In the genomic region with DNA sequence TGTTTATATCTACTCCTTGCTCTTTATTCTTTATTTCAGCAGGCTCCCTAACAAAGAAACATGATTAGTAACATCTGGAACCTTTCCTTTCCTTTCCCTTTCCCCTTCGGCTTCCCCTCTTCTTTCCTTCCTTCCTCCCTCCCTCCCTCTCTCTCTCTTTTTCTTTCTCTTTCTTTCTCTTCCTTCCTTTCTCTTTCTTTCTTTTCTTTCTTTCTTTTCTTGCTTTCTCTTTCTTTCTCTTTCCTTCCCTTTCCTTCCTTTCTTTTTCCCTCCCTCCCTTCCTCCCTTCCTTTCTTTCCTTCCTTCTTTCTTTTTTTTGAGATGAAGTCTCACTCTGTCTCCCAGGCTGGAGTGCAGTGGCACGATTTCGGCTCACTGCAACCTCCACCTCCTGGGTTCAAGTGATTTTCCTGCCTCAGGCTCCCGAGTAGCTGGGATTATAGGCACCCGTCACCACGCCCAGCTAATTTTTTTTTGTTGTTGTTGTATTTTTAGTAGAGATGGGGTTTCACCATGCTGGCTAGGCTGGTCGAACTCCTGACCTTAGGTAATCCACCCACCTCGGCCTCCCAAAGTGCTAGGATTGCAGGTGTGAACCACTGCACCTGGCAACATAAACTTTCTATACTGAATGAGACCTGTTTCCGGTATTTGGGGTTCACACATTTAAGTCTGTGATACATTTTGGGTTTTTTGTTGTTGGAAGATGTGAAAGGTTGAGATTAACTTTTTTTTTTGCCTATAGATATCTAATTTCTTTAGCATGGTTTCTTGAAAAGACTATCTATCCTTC, we compare ENCODE assay signal across 8 cellular contexts. TPM values are rescaled to one million over a fixed set of nuclear protein-coding genes. Genes with fewer than 3 reads are reported as not detected.
DNase-seq lines count a peak whose midpoint lies in the region; ATAC-seq, FAIRE-seq and TF ChIP-seq lines count a peak whose summit lies in the region.
"Not testable (repeated sequence)": the region's sequence is repeated elsewhere in the genome, so short reads cannot be mapped to it uniquely, and the experiment has no call there.

No MANE protein-coding gene starts in this region.

- not testable (repeated sequence) for H3K36me3 ChIP-seq in DND-41 (ENCODE audit: insufficient read depth, low read length); Loucy (ENCODE audit: insufficient read depth, low read length); neural progenitor cell; uterus

- intact Hi-C loops in uterus (cut with DNase I; ENCODE audit: low total_unique reads) = not testable (repeated sequence)

- ATAC-seq in DND-41 (ENCODE audit: insufficient read depth, low read depth); activated T-cell treated with anti-CD3 and anti-CD28 coated beads, Interleukin-2, amount 50 U/mL, for 72 hours (replicated peaks in 1 of 2): not testable (repeated sequence)
- peak; percentile 36 for ATAC-seq in central memory CD8-positive, alpha-beta T cell (replicated peaks; ENCODE audit: extremely low read depth, poor library complexity, severe bottlenecking)

- peak; percentile 81 for FAIRE-seq in islet of Langerhans (lab: Jason Lieb, UNC)

- H4K20me1 ChIP-seq in DND-41 (ENCODE audit: insufficient read depth, low read length); Loucy (ENCODE audit: insufficient read depth, low read length, poor library complexity, severe bottlenecking); neural progenitor cell (ENCODE audit: low read depth): not testable (repeated sequence)

- H2AFZ ChIP-seq in DND-41 (ENCODE audit: low read depth, low read length); Loucy (ENCODE audit: low read length); neural progenitor cell (replicated peaks): not testable (repeated sequence)

- not testable (repeated sequence) for H3K27ac ChIP-seq in DND-41 (ENCODE audit: low read length); neural progenitor cell
- H3K27ac ChIP-seq in uterus = peak overlapping the region; percentile 89 to 92

- peaks cover 15% of the 10 kb centered on the region for H3K4me1 Mint-ChIP-seq in T-helper 1 cell treated with Interleukin-12 subunit alpha and Interleukin-12 subunit beta and Interleukin-4 antibody, amounts not matched to agents 30 μg/mL and 1 μg/mL, for 36 hours (ENCODE audit: low read depth)
- H3K4me1 Mint-ChIP-seq in activated T-cell treated with anti-CD3 and anti-CD28 coated beads, Interleukin-2, amount 50 U/mL, for 72 hours (ENCODE audit: low read depth) = peaks cover 26% of the 10 kb centered on the region
- peaks cover 27% of the 10 kb centered on the region for H3K4me1 Mint-ChIP-seq in central memory CD8-positive, alpha-beta T cell
- H3K4me1 Mint-ChIP-seq in neural progenitor cell = peaks cover 18% of the 10 kb centered on the region

- H3K9me3 ChIP-seq in DND-41 (ENCODE audit: insufficient read depth, low read length, severe bottlenecking); Loucy (ENCODE audit: insufficient read depth, low read depth, low read length); neural progenitor cell (ENCODE audit: low read depth); uterus: not testable (repeated sequence)

- H3K4me1 ChIP-seq in DND-41 (ENCODE audit: insufficient read depth, low read length) = peaks cover 25% of the 10 kb centered on the region
- not testable (repeated sequence) for H3K4me1 ChIP-seq in Loucy (ENCODE audit: insufficient read depth, low read length, poor library complexity, severe bottlenecking); neural progenitor cell; uterus

- H3K9me3 Mint-ChIP-seq in T-helper 1 cell treated with Interleukin-12 subunit alpha and Interleukin-12 subunit beta and Interleukin-4 antibody, amounts not matched to agents 30 μg/mL and 1 μg/mL, for 36 hours; activated T-cell treated with anti-CD3 and anti-CD28 coated beads, Interleukin-2, amount 50 U/mL, for 72 hours; central memory CD8-positive, alpha-beta T cell; neural progenitor cell: not testable (repeated sequence)

- not testable (repeated sequence) for H3K27me3 Mint-ChIP-seq in T-helper 1 cell treated with Interleukin-12 subunit alpha and Interleukin-12 subunit beta and Interleukin-4 antibody, amounts not matched to agents 30 μg/mL and 1 μg/mL, for 36 hours (ENCODE audit: low read depth); activated T-cell treated with anti-CD3 and anti-CD28 coated beads, Interleukin-2, amount 50 U/mL, for 72 hours (ENCODE audit: low read depth); central memory CD8-positive, alpha-beta T cell; neural progenitor cell (ENCODE audit: insufficient read depth, low read depth)

- H3K27ac Mint-ChIP-seq in T-helper 1 cell treated with Interleukin-12 subunit alpha and Interleukin-12 subunit beta and Interleukin-4 antibody, amounts not matched to agents 30 μg/mL and 1 μg/mL, for 36 hours; neural progenitor cell: not testable (repeated sequence)
- peak overlapping the region; percentile 75 for H3K27ac Mint-ChIP-seq in activated T-cell treated with anti-CD3 and anti-CD28 coated beads, Interleukin-2, amount 50 U/mL, for 72 hours
- H3K27ac Mint-ChIP-seq in central memory CD8-positive, alpha-beta T cell (ENCODE audit: low read depth) = peak overlapping the region; percentile 96

- not testable (repeated sequence) for H3K36me3 Mint-ChIP-seq in T-helper 1 cell treated with Interleukin-12 subunit alpha and Interleukin-12 subunit beta and Interleukin-4 antibody, amounts not matched to agents 30 μg/mL and 1 μg/mL, for 36 hours (ENCODE audit: low read depth); activated T-cell treated with anti-CD3 and anti-CD28 coated beads, Interleukin-2, amount 50 U/mL, for 72 hours (ENCODE audit: insufficient read depth in 2 of 2); neural progenitor cell
- peaks cover 11% of the 10 kb centered on the region for H3K36me3 Mint-ChIP-seq in central memory CD8-positive, alpha-beta T cell (ENCODE audit: insufficient read depth)

- not testable (repeated sequence) for H3F3A ChIP-seq in Loucy (ENCODE audit: low read depth)
- peaks cover 11% of the 10 kb centered on the region for H3F3A ChIP-seq in neural progenitor cell (ENCODE audit: low read depth)

- not testable (repeated sequence) for H3K9me2 ChIP-seq in Loucy (replicated peaks; ENCODE audit: low read depth, low read length)

- H3K79me2 ChIP-seq in DND-41 (ENCODE audit: insufficient read depth, low read length); Loucy (ENCODE audit: insufficient read depth, low read length); neural progenitor cell (ENCODE audit: low read depth): not testable (repeated sequence)

- H3K27me3 ChIP-seq in DND-41 (ENCODE audit: insufficient read depth, low read length, poor library complexity); Loucy (ENCODE audit: insufficient read depth, low read length, poor library complexity, severe bottlenecking); neural progenitor cell; uterus: not testable (repeated sequence)

- H3K4me3 Mint-ChIP-seq in T-helper 1 cell treated with Interleukin-12 subunit alpha and Interleukin-12 subunit beta and Interleukin-4 antibody, amounts not matched to agents 30 μg/mL and 1 μg/mL, for 36 hours = peak overlapping the region; percentile 44
- H3K4me3 Mint-ChIP-seq in activated T-cell treated with anti-CD3 and anti-CD28 coated beads, Interleukin-2, amount 50 U/mL, for 72 hours = peak overlapping the region; percentile 29 to 72
- H3K4me3 Mint-ChIP-seq in central memory CD8-positive, alpha-beta T cell = peak overlapping the region; percentile 98
- peak overlapping the region; percentile 46 for H3K4me3 Mint-ChIP-seq in neural progenitor cell

- peak overlapping the region; percentile 85 for H3K4me2 ChIP-seq in DND-41 (ENCODE audit: insufficient read depth, low read length)
- H3K4me2 ChIP-seq in Loucy (ENCODE audit: low read depth, low read length, poor library complexity, severe bottlenecking) = peak overlapping the region; percentile 90
- H3K4me2 ChIP-seq in neural progenitor cell = peak overlapping the region; percentile 66

- not testable (repeated sequence) for DNase-seq in DND-41; activated T-cell treated with anti-CD3 and anti-CD28 coated beads, Interleukin-2, amount 50 U/mL, for 72 hours; central memory CD8-positive, alpha-beta T cell (ENCODE audit: low spot score in 2 of 2); neural progenitor cell (ENCODE audit: low spot score); uterus

- not testable (repeated sequence) for H3K4me3 ChIP-seq in DND-41 (ENCODE audit: low read depth in 1 of 2, low read length in 2 of 2); Loucy (ENCODE audit: low read length, poor library complexity, severe bottlenecking); neural progenitor cell
- H3K4me3 ChIP-seq in uterus = peak overlapping the region in 1 of 2 donors; percentile 54

- TF ChIP-seq POLR2A in uterus (IDR thresholded peaks at IDR 0.05) = not testable (repeated sequence)

- not testable (repeated sequence) for H3K9ac ChIP-seq in DND-41 (ENCODE audit: low read depth, low read length); neural progenitor cell
- H3K9ac ChIP-seq in Loucy (ENCODE audit: low read depth, low read length, poor library complexity, severe bottlenecking) = peak overlapping the region; percentile 77

- not testable (repeated sequence) for TF ChIP-seq CTCF in DND-41 (IDR thresholded peaks at IDR 0.05; ENCODE audit: borderline replicate concordance, extremely low read depth, low read length, poor library complexity, severe bottlenecking); Loucy (conservative IDR thresholded peaks at IDR 0.05; ENCODE audit: low read length); neural progenitor cell (IDR thresholded peaks at IDR 0.05); uterus (IDR thresholded peaks at IDR 0.05)

RNA-seq across cellular contexts. Expression of a gene that starts 30.9 kb away (rescaled TPM):
- total RNA-seq in activated T-cell treated with anti-CD3 and anti-CD28 coated beads, Interleukin-2, amount 50 U/mL, for 72 hours = 100 to 1,000 TPM; 296 to 315 TPM
- 1,172 and 1,287 TPM in 2 replicates for total RNA-seq in neural progenitor cell (ENCODE audit: low replicate concordance)
- total RNA-seq in uterus = 100 to 1,000 TPM; 231 to 478 (median 248) TPM

Comparison
In these comparisons a context has a peak if more than half of its experiments do, and no peak if none do; other contexts are left out.
1. H3K4me3 Mint-ChIP-seq: peak in every context shown above with its lines; median percentile 98 in central memory CD8-positive, alpha-beta T cell; 50 in activated T-cell treated with anti-CD3 and anti-CD28 coated beads, Interleukin-2, amount 50 U/mL, for 72 hours; 46 in neural progenitor cell; 44 in T-helper 1 cell treated with Interleukin-12 subunit alpha and Interleukin-12 subunit beta and Interleukin-4 antibody, amounts not matched to agents 30 μg/mL and 1 μg/mL, for 36 hours.